ENCODE assay signal across 1 cellular context in genomic region chr6:156780962-156781705, GRCh38.
TF ChIP-seq lines count a peak whose summit lies in the region.

No MANE protein-coding gene starts in this region.

TF ChIP-seq in SK-N-SH treated with all-trans-retinoic acid at 6 μM for 48 hours, 23 proteins besides CTCF, POLR2A, EP300 and RAD21 (continued from another document):
- TF ChIP-seq ZNF565 (CRISPR knock-in tag; conservative IDR thresholded peaks at IDR 0.05; ENCODE audit: low read depth), result no peak
- TF ChIP-seq ARNTL (CRISPR knock-in tag; IDR thresholded peaks at IDR 0.05; ENCODE audit: borderline replicate concordance, low read depth), result no peak
- no peak for TF ChIP-seq ESRRG (CRISPR knock-in tag; IDR thresholded peaks at IDR 0.05)
- TF ChIP-seq ZNF8 (CRISPR knock-in tag; IDR thresholded peaks at IDR 0.05), result no peak
- TF ChIP-seq ISL1 (CRISPR knock-in tag; IDR thresholded peaks at IDR 0.05), result no peak
- TF ChIP-seq OSR1 (CRISPR knock-in tag; IDR thresholded peaks at IDR 0.05), result no peak
- no peak for TF ChIP-seq BACH2 (CRISPR knock-in tag; IDR thresholded peaks at IDR 0.05; ENCODE audit: borderline replicate concordance)
- no peak for TF ChIP-seq POU6F1 (CRISPR knock-in tag; IDR thresholded peaks at IDR 0.05; ENCODE audit: borderline replicate concordance, low read depth)
- no peak for TF ChIP-seq RARB (CRISPR knock-in tag; IDR thresholded peaks at IDR 0.05)
- TF ChIP-seq TCF4 (CRISPR knock-in tag; IDR thresholded peaks at IDR 0.05; ENCODE audit: borderline replicate concordance), result no peak
